ENCODE assay signal across 11 cellular contexts in genomic region chr5:95725937-95726810, GRCh38. TPM values are rescaled to one million over a fixed set of nuclear protein-coding genes. Genes with fewer than 3 reads are reported as not detected.
A peak's percentile ranks its signal among the peaks of the same experiment; 100 is the strongest.
DNase-seq lines count a peak whose midpoint lies in the region; ATAC-seq and TF ChIP-seq lines count a peak whose summit lies in the region.
"Had no signal": no experiment of that assay in that cellular context is flagged by ENCODE, and none has a peak within 500 bp of the region (broad histone marks: within the 10 kb centered on the region; RNA-seq: fewer than 3 reads in every experiment).

No MANE protein-coding gene starts in this region.

- H3K27me3 ChIP-seq in skeletal muscle satellite cell (ENCODE audit: control insufficient read depth, insufficient read depth, low read length): no peaks in the 10 kb centered on the region
- H3K27me3 ChIP-seq: breast epithelium had no signal

- ATAC-seq in GM18502 (IDR thresholded peaks at IDR 0.05; ENCODE audit: poor library complexity, unreplicated experiment) (peak; percentile 36), HG03135 (IDR thresholded peaks at IDR 0.05; ENCODE audit: unreplicated experiment) (peak; percentile 44), HG03159 (IDR thresholded peaks at IDR 0.05; ENCODE audit: unreplicated experiment) (no peak)
- no peak for ATAC-seq in activated CD8-positive, alpha-beta T cell treated with anti-CD3 and anti-CD28 coated beads, Interleukin-2, amount 10 ng/mL, durations not matched to agents 7 days and 5 days

- H3K4me1 ChIP-seq in skeletal muscle satellite cell (ENCODE audit: control insufficient read depth, insufficient read depth, low read length): peaks cover 67% of the 10 kb centered on the region
- H3K4me1 ChIP-seq: breast epithelium, prostate gland had no signal

- no peak for TF ChIP-seq CTCF in chondrocyte (IDR thresholded peaks at IDR 0.05)

- no peak for DNase-seq in chondrocyte (ENCODE audit: low spot score)
- no peak for DNase-seq in NCI-H1694 treated with DMSO at 0.1 percent for 48 hours (lab: John Stamatoyannopoulos, UW)
- no peak for DNase-seq in islet precursor cell
- no peak for DNase-seq in activated CD8-positive, alpha-beta T cell treated with anti-CD3 and anti-CD28 coated beads, Interleukin-2, amount 10 ng/mL, durations not matched to agents 7 days and 5 days
- DNase-seq: H9 had no signal

- H3K4me2 ChIP-seq in skeletal muscle satellite cell (ENCODE audit: low read length): peak overlapping the region; percentile 74

- H3K4me1 Mint-ChIP-seq in chondrocyte (ENCODE audit: low read depth): peaks cover 67% of the 10 kb centered on the region
- peaks cover 17% of the 10 kb centered on the region for H3K4me1 Mint-ChIP-seq in activated CD8-positive, alpha-beta T cell treated with anti-CD3 and anti-CD28 coated beads, Interleukin-2, amount 10 ng/mL, durations not matched to agents 7 days and 5 days (ENCODE audit: low read depth)

- peak overlapping the region; percentile 64 for H3K27ac Mint-ChIP-seq in chondrocyte (ENCODE audit: unreplicated experiment)
- H3K27ac Mint-ChIP-seq in activated CD8-positive, alpha-beta T cell treated with anti-CD3 and anti-CD28 coated beads, Interleukin-2, amount 10 ng/mL, durations not matched to agents 7 days and 5 days: no peak overlapping the region
- H3K27ac Mint-ChIP-seq: H9 had no signal

- no peaks in the 10 kb centered on the region for H3K9me3 Mint-ChIP-seq in chondrocyte (ENCODE audit: low read depth)
- H3K9me3 Mint-ChIP-seq in activated CD8-positive, alpha-beta T cell treated with anti-CD3 and anti-CD28 coated beads, Interleukin-2, amount 10 ng/mL, durations not matched to agents 7 days and 5 days (ENCODE audit: insufficient read depth): no peaks in the 10 kb centered on the region
- H3K9me3 Mint-ChIP-seq: H9 had no signal

- H3K27me3 Mint-ChIP-seq in chondrocyte (ENCODE audit: low read depth): no peaks in the 10 kb centered on the region
- H3K27me3 Mint-ChIP-seq in activated CD8-positive, alpha-beta T cell treated with anti-CD3 and anti-CD28 coated beads, Interleukin-2, amount 10 ng/mL, durations not matched to agents 7 days and 5 days (ENCODE audit: low read depth): peaks cover 25% of the 10 kb centered on the region

- no peaks in the 10 kb centered on the region for H3K36me3 Mint-ChIP-seq in chondrocyte (ENCODE audit: low read depth)
- no peaks in the 10 kb centered on the region for H3K36me3 Mint-ChIP-seq in activated CD8-positive, alpha-beta T cell treated with anti-CD3 and anti-CD28 coated beads, Interleukin-2, amount 10 ng/mL, durations not matched to agents 7 days and 5 days (ENCODE audit: low read depth)

- H3K4me3 Mint-ChIP-seq in chondrocyte (ENCODE audit: unreplicated experiment): peak overlapping the region; percentile 21
- H3K4me3 Mint-ChIP-seq in activated CD8-positive, alpha-beta T cell treated with anti-CD3 and anti-CD28 coated beads, Interleukin-2, amount 10 ng/mL, durations not matched to agents 7 days and 5 days: no peak overlapping the region
- H3K4me3 Mint-ChIP-seq: H9 had no signal

- no peaks in the 10 kb centered on the region for H3K9me3 ChIP-seq in skeletal muscle satellite cell (replicated peaks; ENCODE audit: low read length)
- H3K9me3 ChIP-seq: breast epithelium, prostate gland had no signal

- H3K9ac ChIP-seq in skeletal muscle satellite cell (ENCODE audit: low read depth, low read length): peak overlapping the region; percentile 66

- POLR2A ChIA-PET in activated CD8-positive, alpha-beta T cell treated with anti-CD3 and anti-CD28 coated beads, Interleukin-2, amount 10 ng/mL, durations not matched to agents 7 days and 5 days (lab: Charles Lee): no interaction called here

- CTCF ChIA-PET in activated CD8-positive, alpha-beta T cell treated with anti-CD3 and anti-CD28 coated beads, Interleukin-2, amount 10 ng/mL, durations not matched to agents 7 days and 5 days (lab: Charles Lee): interaction anchor here (1.0 to 1.2 kb wide), 2 partner anchors 31 to 55 kb away, joined by 3 read pairs; no protein-coding TSS in a partner anchor

- H3K4me3 ChIP-seq in skeletal muscle satellite cell (ENCODE audit: low read length): peak overlapping the region; percentile 53
- H3K4me3 ChIP-seq: breast epithelium, prostate gland had no signal

- no peaks in the 10 kb centered on the region for H3K36me3 ChIP-seq in skeletal muscle satellite cell (ENCODE audit: insufficient read depth, low read length)
- H3K36me3 ChIP-seq: breast epithelium, prostate gland had no signal

RNA-seq across cellular contexts. Expression of gene RHOBTB3, which starts 5.0 kb away (rescaled TPM):
- 67.1 to 75.4 TPM (median 75.2 TPM) in 3 replicates for total RNA-seq in chondrocyte
- total RNA-seq in skeletal muscle satellite cell (2012; rRNA removed): 74.3 and 75.4 TPM in 2 replicates
- under 1 TPM; 0.21 to 0.32 TPM for total RNA-seq in activated CD8-positive, alpha-beta T cell treated with anti-CD3 and anti-CD28 coated beads, Interleukin-2, amount 10 ng/mL, durations not matched to agents 7 days and 5 days

RNA-seq across cellular contexts. Expression of gene SPATA9, which starts 43.4 kb away (rescaled TPM):
- 0.67 to 1.7 TPM (median 1.1 TPM) in 3 replicates for total RNA-seq in chondrocyte
- total RNA-seq in skeletal muscle satellite cell (2012; rRNA removed): 0.25 TPM in 1 of 2 replicates, not detected in the other
- total RNA-seq in activated CD8-positive, alpha-beta T cell treated with anti-CD3 and anti-CD28 coated beads, Interleukin-2, amount 10 ng/mL, durations not matched to agents 7 days and 5 days: not detected
- total RNA-seq: H9 had no signal

Comparison
In these comparisons a context has a peak if more than half of its experiments do, and no peak if none do; other contexts are left out.
1. ATAC-seq: peak in GM18502 (single experiment) and HG03135 (single experiment); none in HG03159 (single experiment) and activated CD8-positive, alpha-beta T cell treated with anti-CD3 and anti-CD28 coated beads, Interleukin-2, amount 10 ng/mL, durations not matched to agents 7 days and 5 days (single experiment).
2. RNA of gene RHOBTB3, which starts 5.0 kb away (total RNA-seq): 67.1 to 75.4 TPM in chondrocyte; 0.21 to 0.32 TPM in activated CD8-positive, alpha-beta T cell treated with anti-CD3 and anti-CD28 coated beads, Interleukin-2, amount 10 ng/mL, durations not matched to agents 7 days and 5 days; every median in the first group is over 10 times any median in the second.